ENCODE assay signal across 8 cellular contexts in genomic region chr7:6385110-6385792, GRCh38. TPM values are rescaled to one million over a fixed set of nuclear protein-coding genes. Genes with fewer than 3 reads are reported as not detected.
DNase-seq lines count a peak whose midpoint lies in the region; ATAC-seq and TF ChIP-seq lines count a peak whose summit lies in the region.

No MANE protein-coding gene starts in this region.

- no peak overlapping the region for H3K14ac ChIP-seq in trophoblast cell (ENCODE audit: low read length)

- H2BK5ac ChIP-seq in trophoblast cell (ENCODE audit: low read depth, low read length, poor library complexity) = no peak overlapping the region

- peaks cover 53% of the 10 kb centered on the region for H4K20me1 ChIP-seq in GM23248 (ENCODE audit: insufficient read depth)

- no peak for ATAC-seq in HG02970 (IDR thresholded peaks at IDR 0.05; ENCODE audit: low FRiP score, unreplicated experiment)

- no peak overlapping the region for H4K8ac ChIP-seq in trophoblast cell (ENCODE audit: low read depth, low read length)

- TF ChIP-seq CTCF in fibroblast of mammary gland (conservative IDR thresholded peaks at IDR 0.05; ENCODE audit: control insufficient read depth, insufficient read depth, low read depth, low read length) = no peak

- H3K9me2 ChIP-seq in GM23248 (ENCODE audit: insufficient read depth) = no peaks in the 10 kb centered on the region

- H2BK12ac ChIP-seq in trophoblast cell (ENCODE audit: low read length) = no peak overlapping the region

- no peak overlapping the region for H2AFZ ChIP-seq in GM23248
- H2AFZ ChIP-seq in trophoblast cell (ENCODE audit: insufficient read depth, low read length, poor library complexity) = no peak overlapping the region

- DNase-seq in GM23248 (peak; percentile 98), SHP77 (lab: John Stamatoyannopoulos, UW) (peak; percentile 11 to 39), fibroblast of mammary gland (ENCODE audit: low read depth) (peak; percentile 95), trophoblast cell (peak; percentile 69 to 96), NCI-H748 (lab: John Stamatoyannopoulos, UW; ENCODE audit: unreplicated experiment) (no peak), NCI-H1092 (lab: John Stamatoyannopoulos, UW) (no peak)
- DNase-seq in effector CD4-positive, alpha-beta T cell = no peak

- no peaks in the 10 kb centered on the region for H3K27me3 ChIP-seq in GM23248 (replicated peaks; ENCODE audit: insufficient read depth)
- H3K27me3 ChIP-seq in trophoblast cell (ENCODE audit: insufficient read depth, low read length) = no peaks in the 10 kb centered on the region

- H3K9ac ChIP-seq in GM23248 (peak overlapping the region; percentile 35), trophoblast cell (ENCODE audit: low read length) (no peak overlapping the region)

- H3F3A ChIP-seq in GM23248 (ENCODE audit: insufficient read depth) = peaks cover 70% of the 10 kb centered on the region

- peak overlapping the region; percentile 70 for H3K27ac ChIP-seq in GM23248
- H3K27ac ChIP-seq in trophoblast cell (ENCODE audit: low read depth, low read length) = peak overlapping the region; percentile 87

- H3K79me1 ChIP-seq in trophoblast cell (ENCODE audit: low read length) = peaks cover 10% of the 10 kb centered on the region

- H3K4me2 ChIP-seq in GM23248 (ENCODE audit: unreplicated experiment) (peak overlapping the region; percentile 82), trophoblast cell (ENCODE audit: low read length) (peak overlapping the region; percentile 50)

- H3K18ac ChIP-seq in trophoblast cell (ENCODE audit: low read length) = no peak overlapping the region

- peak overlapping the region; percentile 41; the same call in 1 of the 2 replicates for H3K4me3 ChIP-seq in GM23248
- no peak overlapping the region for H3K4me3 ChIP-seq in fibroblast of mammary gland (ENCODE audit: control insufficient read depth, low read depth, low read length)
- H3K4me3 ChIP-seq in trophoblast cell (ENCODE audit: low read depth, low read length) = no peak overlapping the region

- H3K9me3 ChIP-seq in GM23248 (ENCODE audit: low read depth) (no peaks in the 10 kb centered on the region), trophoblast cell (ENCODE audit: insufficient read depth, low read depth, low read length) (no peaks in the 10 kb centered on the region)

- no peak overlapping the region for H2AK5ac ChIP-seq in trophoblast cell (ENCODE audit: low read length)

- H3K79me2 ChIP-seq in GM23248 (ENCODE audit: insufficient read depth) (peaks cover 98% of the 10 kb centered on the region), trophoblast cell (ENCODE audit: control insufficient read depth, insufficient read depth, low read length, poor library complexity) (peaks cover 27% of the 10 kb centered on the region)

- H3K4me1 ChIP-seq in GM23248 (ENCODE audit: insufficient read depth) (peaks cover 58% of the 10 kb centered on the region), trophoblast cell (ENCODE audit: control insufficient read depth in 1 of 2, insufficient read depth in 2 of 2, low read length in 2 of 2) (peaks cover 18 to 20% of the 10 kb centered on the region in 2 experiments)

- no peak overlapping the region for H4K12ac ChIP-seq in trophoblast cell (ENCODE audit: low read depth, low read length)

- H4K91ac ChIP-seq in trophoblast cell (ENCODE audit: low read depth, low read length) = no peak overlapping the region

- H3K23ac ChIP-seq in trophoblast cell (ENCODE audit: low read length) = no peak overlapping the region

- no peak overlapping the region for H3K4ac ChIP-seq in trophoblast cell (ENCODE audit: low read depth, low read length)

- H2BK120ac ChIP-seq in trophoblast cell (ENCODE audit: insufficient read depth, low read length, poor library complexity) = no peak overlapping the region

- WGBS in GM23248 (ENCODE audit: low coverage in 1 of 2, low lambda C conversion rate in 2 of 2, missing lambda C conversion rate in 2 of 2), 2 experiments = 21 to 24% methylated on average over 6 of the region's 6 CpGs
- no CpG with 5 or more reads among the region's 6 CpGs for WGBS in trophoblast cell (ENCODE audit: extremely low coverage, insufficient coverage, insufficient read length)

- H3K36me3 ChIP-seq in GM23248 (ENCODE audit: low read depth) = peaks cover 6% of the 10 kb centered on the region
- H3K36me3 ChIP-seq in trophoblast cell (ENCODE audit: control insufficient read depth in 1 of 2, insufficient read depth in 2 of 2, low read length in 2 of 2) = peaks cover 16 to 17% of the 10 kb centered on the region in 2 experiments

- in situ Hi-C loops in GM23248 (cut with MboI) = no loop called here

RNA-seq across cellular contexts. Expression of gene RAC1, which starts 10.9 kb away (rescaled TPM):
- 68.8 and 95.4 TPM in 2 replicates for total RNA-seq in GM23248 (2014; rRNA removed; shearing (Covaris generic))
- 612 and 613 TPM in 2 replicates for polyA plus RNA-seq in GM23248 (2016; fragmentation: Nextera tagmentation; extraction: Ambion mirVana)
- polyA plus RNA-seq in trophoblast cell (2013) = 370 and 371 TPM in 2 replicates

RNA-seq across cellular contexts. Expression of gene FAM220A, which starts 36.5 kb away (rescaled TPM):
- 18.0 and 23.7 TPM in 2 replicates for total RNA-seq in GM23248 (2014; rRNA removed; shearing (Covaris generic))
- 21.0 and 21.1 TPM in 2 replicates for polyA plus RNA-seq in GM23248 (2016; fragmentation: Nextera tagmentation; extraction: Ambion mirVana)
- polyA plus RNA-seq in trophoblast cell (2013) = 19.5 and 19.8 TPM in 2 replicates

Comparison
In these comparisons a context has a peak if more than half of its experiments do, and no peak if none do; other contexts are left out.
1. DNase-seq: peak in GM23248 (single experiment), SHP77 (2 of 2), fibroblast of mammary gland (single experiment) and trophoblast cell (2 of 2); none in effector CD4-positive, alpha-beta T cell (single experiment), NCI-H748 (single experiment) and NCI-H1092 (single experiment).